ENCODE assay signal across 35 cellular contexts in genomic region chr20:63049191-63049518, GRCh38. TPM values are rescaled to one million over a fixed set of nuclear protein-coding genes. Genes with fewer than 3 reads are reported as not detected.
"Had no signal": no experiment of that assay in that cellular context is flagged by ENCODE, and none has a peak within 500 bp of the region (broad histone marks: within the 10 kb centered on the region; RNA-seq: fewer than 3 reads in every experiment).

No MANE protein-coding gene starts in this region.

- H3K27ac Mint-ChIP-seq: immature natural killer cell; mesothelial cell of epicardium; natural killer cell treated with Interleukin-12 subunit alpha and Interleukin-12 subunit beta and Interleukin-15 and Interleukin-18, amount 100 ng/mL, for 72 hours; progenitor cell of endocrine pancreas; stimulated activated naive CD8-positive, alpha-beta T cell treated with anti-CD3 and anti-CD28 coated beads, Interleukin-15, Interleukin-2, amounts not matched to agents 100 ng/mL and 50 ng/mL, for 24 hours had no signal

- DNase-seq: dermis blood vessel endothelial cell; effector memory CD4-positive, alpha-beta T cell; foreskin keratinocyte; hypothalamus; immature natural killer cell; islet precursor cell; mesenchymal stem cell; naive B cell; stimulated activated CD4-positive, alpha-beta T cell treated with anti-CD3 and anti-CD28 coated beads, Interleukin-12 subunit alpha, Interleukin-12 subunit beta, amount 100 ng/mL, for 4 hours; stimulated activated CD4-positive, alpha-beta T cell treated with anti-CD3 and anti-CD28 coated beads, Interleukin-1b, Interleukin-23, amount 100 ng/mL, for 48 hours; stimulated activated CD4-positive, alpha-beta T cell treated with anti-CD3 and anti-CD28 coated beads, Interleukin-4, amount 100 ng/mL, for 1 hour; stimulated activated CD8-positive, alpha-beta memory T cell treated with anti-CD3 and anti-CD28 coated beads, Interleukin-4, amount 100 ng/mL, for 48 hours; upper lobe of left lung had no signal

- H3K4me3 ChIP-seq: coronary artery, esophagus muscularis mucosa, gastroesophageal sphincter, lung, mucosa of descending colon, smooth muscle cell, thoracic aorta, tibial nerve, upper lobe of left lung had no signal

- H3K27ac ChIP-seq: coronary artery, esophagus muscularis mucosa, foreskin keratinocyte, gastroesophageal sphincter, parathyroid adenoma, thoracic aorta, tibial nerve, upper lobe of left lung had no signal

- H3K4me3 Mint-ChIP-seq: immature natural killer cell; mesothelial cell of epicardium; naive B cell; natural killer cell treated with Interleukin-12 subunit alpha and Interleukin-12 subunit beta and Interleukin-15 and Interleukin-18, amount 100 ng/mL, for 72 hours; neural crest cell; stimulated activated naive CD8-positive, alpha-beta T cell treated with anti-CD3 and anti-CD28 coated beads, Interleukin-15, Interleukin-2, amounts not matched to agents 100 ng/mL and 50 ng/mL, for 24 hours had no signal

- H3K36me3 Mint-ChIP-seq: immature natural killer cell; mesothelial cell of epicardium; naive B cell; natural killer cell treated with Interleukin-12 subunit alpha and Interleukin-12 subunit beta and Interleukin-15 and Interleukin-18, amount 100 ng/mL, for 72 hours had no signal

- H3K4me1 Mint-ChIP-seq: immature natural killer cell, mesothelial cell of epicardium had no signal

- FAIRE-seq: endothelial cell of umbilical vein, urothelium cell line had no signal

- H3K36me3 ChIP-seq: esophagus muscularis mucosa, gastroesophageal sphincter, thoracic aorta, tibial nerve, upper lobe of left lung had no signal

- H3K9ac ChIP-seq: parathyroid adenoma had no signal

- H3K9me3 ChIP-seq: esophagus muscularis mucosa, mucosa of descending colon, thoracic aorta, tibial nerve, upper lobe of left lung had no signal

- H3K4me1 ChIP-seq: esophagus muscularis mucosa, foreskin keratinocyte, gastroesophageal sphincter, parathyroid adenoma, tibial nerve, upper lobe of left lung had no signal

- H3K9me3 Mint-ChIP-seq: immature natural killer cell; mesothelial cell of epicardium; natural killer cell treated with Interleukin-12 subunit alpha and Interleukin-12 subunit beta and Interleukin-15 and Interleukin-18, amount 100 ng/mL, for 72 hours; neural crest cell; stimulated activated naive CD8-positive, alpha-beta T cell treated with anti-CD3 and anti-CD28 coated beads, Interleukin-15, Interleukin-2, amounts not matched to agents 100 ng/mL and 50 ng/mL, for 24 hours had no signal

- ATAC-seq: foreskin keratinocyte; gastroesophageal sphincter; left lobe of liver; mucosa of descending colon; natural killer cell treated with Interleukin-12 subunit alpha and Interleukin-12 subunit beta and Interleukin-15 and Interleukin-18, amount 100 ng/mL, for 72 hours; sciatic nerve had no signal

RNA-seq across cellular contexts. Expression of gene BHLHE23, which starts 42.4 kb away (rescaled TPM):
- total RNA-seq: dermis blood vessel endothelial cell; endothelial cell of umbilical vein; epithelial cell of proximal tubule; esophagus muscularis mucosa; fibroblast of lung; foreskin keratinocyte; gastroesophageal sphincter; left lobe of liver; liver; lung; mesothelial cell of epicardium; mucosa of descending colon; natural killer cell treated with Interleukin-12 subunit alpha and Interleukin-12 subunit beta and Interleukin-15 and Interleukin-18, amount 100 ng/mL, for 72 hours; neural crest cell; osteoblast; progenitor cell of endocrine pancreas; sciatic nerve; smooth muscle cell; thoracic aorta; tibial nerve; upper lobe of left lung had no signal
- polyA plus RNA-seq: endothelial cell of umbilical vein, fibroblast of lung, foreskin keratinocyte, immature natural killer cell, liver, lung, smooth muscle cell had no signal
